8 cellular contexts compared by ENCODE assay signal in genomic region chr18:54260376-54261072, GRCh38. TPM values are rescaled to one million over a fixed set of nuclear protein-coding genes. Genes with fewer than 3 reads are reported as not detected.
DNase-seq lines count a peak whose midpoint lies in the region; ATAC-seq lines count a peak whose summit lies in the region.

No MANE protein-coding gene starts in this region.

- H3K27me3 ChIP-seq in naive thymus-derived CD4-positive, alpha-beta T cell (ENCODE audit: control insufficient read depth in 2 of 2, insufficient read depth in 2 of 2, low read length in 2 of 2), result no peaks in the 10 kb centered on the region

- H3K4me1 Mint-ChIP-seq in T-helper 1 cell treated with Interleukin-12 subunit alpha and Interleukin-12 subunit beta and Interleukin-4 antibody, amounts not matched to agents 30 μg/mL and 1 μg/mL, for 36 hours (ENCODE audit: low read depth), result peaks cover 39% of the 10 kb centered on the region
- H3K4me1 Mint-ChIP-seq in naive thymus-derived CD4-positive, alpha-beta T cell, result peaks cover 0 to 36% (median 3%) of the 10 kb centered on the region in 7 donors

- H3K4me3 Mint-ChIP-seq in T-helper 1 cell treated with Interleukin-12 subunit alpha and Interleukin-12 subunit beta and Interleukin-4 antibody, amounts not matched to agents 30 μg/mL and 1 μg/mL, for 36 hours, result no peak overlapping the region
- H3K4me3 Mint-ChIP-seq in naive thymus-derived CD4-positive, alpha-beta T cell, result peak overlapping the region in 1 of 10 donors; percentile 35

- intact Hi-C loops in naive thymus-derived CD4-positive, alpha-beta T cell (cut with micrococcal nuclease), result loop anchor here in 1 of 2 donors (1.0 to 10.0 kb wide), 3 partner anchors 10 to 454 kb away; no protein-coding TSS in a partner anchor

- no peaks in the 10 kb centered on the region for H3K4me1 ChIP-seq in naive thymus-derived CD4-positive, alpha-beta T cell (ENCODE audit: control insufficient read depth in 2 of 2, insufficient read depth in 2 of 2, low read length in 2 of 2)

- no peaks in the 10 kb centered on the region for H3K9me3 Mint-ChIP-seq in T-helper 1 cell treated with Interleukin-12 subunit alpha and Interleukin-12 subunit beta and Interleukin-4 antibody, amounts not matched to agents 30 μg/mL and 1 μg/mL, for 36 hours
- no peaks in the 10 kb centered on the region for H3K9me3 Mint-ChIP-seq in naive thymus-derived CD4-positive, alpha-beta T cell

- no peaks in the 10 kb centered on the region for H3K9me3 ChIP-seq in naive thymus-derived CD4-positive, alpha-beta T cell (ENCODE audit: control insufficient read depth in 2 of 3, low read length in 3 of 3)

- H3K27me3 Mint-ChIP-seq in T-helper 1 cell treated with Interleukin-12 subunit alpha and Interleukin-12 subunit beta and Interleukin-4 antibody, amounts not matched to agents 30 μg/mL and 1 μg/mL, for 36 hours (ENCODE audit: low read depth), result no peaks in the 10 kb centered on the region
- H3K27me3 Mint-ChIP-seq in naive thymus-derived CD4-positive, alpha-beta T cell, result no peaks in the 10 kb centered on the region

- no peak overlapping the region for H3K4me3 ChIP-seq in naive thymus-derived CD4-positive, alpha-beta T cell (ENCODE audit: low read length)

- CTCF ChIA-PET in naive thymus-derived CD4-positive, alpha-beta T cell (lab: Charles Lee), result no interaction called here

- no peak overlapping the region for H3K27ac ChIP-seq in naive thymus-derived CD4-positive, alpha-beta T cell (ENCODE audit: low read depth, low read length)

- ATAC-seq in GM18867 (IDR thresholded peaks at IDR 0.05; ENCODE audit: unreplicated experiment) (peak; percentile 47), HG02623 (IDR thresholded peaks at IDR 0.05; ENCODE audit: unreplicated experiment) (peak; percentile 21)
- ATAC-seq in naive thymus-derived CD4-positive, alpha-beta T cell, result peak; percentile 61

- DNase-seq in naive thymus-derived CD4-positive, alpha-beta T cell, result no peak
- DNase-seq in NCI-H510A (lab: John Stamatoyannopoulos, UW) (no peak), NCI-H748 treated with DMSO at 0.1 percent for 48 hours (lab: John Stamatoyannopoulos, UW) (no peak), NAMALWA (ENCODE audit: low spot score) (no peak)
- DNase-seq in stimulated activated CD4-positive, alpha-beta T cell treated with anti-CD3 and anti-CD28 coated beads, Interleukin-2, amount 100 ng/mL, for 24 hours, result no peak

- H3K36me3 Mint-ChIP-seq in T-helper 1 cell treated with Interleukin-12 subunit alpha and Interleukin-12 subunit beta and Interleukin-4 antibody, amounts not matched to agents 30 μg/mL and 1 μg/mL, for 36 hours (ENCODE audit: low read depth), result peaks cover 2% of the 10 kb centered on the region
- peaks cover 0 to 2% (median 0%) of the 10 kb centered on the region in 5 donors for H3K36me3 Mint-ChIP-seq in naive thymus-derived CD4-positive, alpha-beta T cell

- H3K27ac Mint-ChIP-seq in T-helper 1 cell treated with Interleukin-12 subunit alpha and Interleukin-12 subunit beta and Interleukin-4 antibody, amounts not matched to agents 30 μg/mL and 1 μg/mL, for 36 hours, result peak overlapping the region; percentile 78
- H3K27ac Mint-ChIP-seq in naive thymus-derived CD4-positive, alpha-beta T cell, result peak overlapping the region in 2 of 9 donors; percentile 36 to 76

- no peaks in the 10 kb centered on the region for H3K36me3 ChIP-seq in naive thymus-derived CD4-positive, alpha-beta T cell (ENCODE audit: control insufficient read depth in 2 of 3, insufficient read depth in 3 of 3, low read length in 3 of 3)

- POLR2A ChIA-PET in naive thymus-derived CD4-positive, alpha-beta T cell (lab: Charles Lee), result no interaction called here

RNA-seq across cellular contexts. Expression of gene POLI, which starts 8.8 kb away (rescaled TPM):
- 10 to 100 TPM; 25.1 to 52.2 (median 31.8) TPM for total RNA-seq in naive thymus-derived CD4-positive, alpha-beta T cell
- polyA plus RNA-seq in naive thymus-derived CD4-positive, alpha-beta T cell, result 10 to 100 TPM; 10.4 to 11.7 TPM

RNA-seq across cellular contexts. Expression of gene MBD2, which starts 36.1 kb away (rescaled TPM):
- total RNA-seq in naive thymus-derived CD4-positive, alpha-beta T cell, result 100 to 1,000 TPM in 2 of 5 experiments, 10 to 100 TPM in 3; 69.7 to 118 (median 76.9) TPM
- 1 to 10 TPM; 6.1 to 8.1 TPM for polyA plus RNA-seq in naive thymus-derived CD4-positive, alpha-beta T cell
